ENCODE assay signal across 24 cellular contexts in the genomic region with DNA sequence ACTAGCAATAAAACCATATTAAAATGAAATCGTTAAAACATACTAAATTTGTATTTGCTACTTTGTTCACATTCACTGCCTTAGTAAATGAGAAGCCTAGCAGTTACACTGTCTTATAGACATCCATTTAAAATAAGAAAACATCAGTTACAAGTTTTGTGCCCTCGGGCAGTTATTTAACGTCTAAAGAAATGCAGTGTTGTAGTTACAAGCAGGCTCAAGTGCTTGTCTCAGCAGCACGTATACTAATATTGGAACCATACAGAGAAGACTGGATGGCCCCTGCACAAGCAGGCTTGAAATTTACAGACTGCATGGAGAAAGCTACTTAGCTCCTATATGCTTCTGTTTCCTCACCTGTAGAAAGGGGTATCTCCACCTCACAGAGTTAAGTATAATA.
DNase-seq lines count a peak whose midpoint lies in the region; ATAC-seq, FAIRE-seq and TF ChIP-seq lines count a peak whose summit lies in the region.
"Had no signal": no experiment of that assay in that cellular context is flagged by ENCODE, and none has a peak within 500 bp of the region (broad histone marks: within the 10 kb centered on the region; RNA-seq: fewer than 3 reads in every experiment).

No MANE protein-coding gene starts in this region.

- no peaks in the 10 kb centered on the region for H3K4me1 ChIP-seq in cardiac muscle cell (ENCODE audit: low read depth)
- H3K4me1 ChIP-seq in kidney (ENCODE audit: control insufficient read depth in 1 of 2, insufficient read depth in 1 of 2, low read depth in 1 of 2, low read length in 2 of 2) = no peaks in the 10 kb centered on the region

- H3K27me3 ChIP-seq in cardiac muscle cell = no peaks in the 10 kb centered on the region
- H3K27me3 ChIP-seq: BE2C, BLaER1 had no signal

- H3K36me3 ChIP-seq in cardiac muscle cell = peaks cover 10% of the 10 kb centered on the region
- 0 out of 2 replicates have a peak, but pooled peaks cover 12% of the 10 kb centered on the region for H3K36me3 ChIP-seq in SK-N-MC (ENCODE audit: insufficient read depth, low read length)
- peaks cover 2 to 7% of the 10 kb centered on the region in 2 donors for H3K36me3 ChIP-seq in kidney (ENCODE audit: control insufficient read depth in 1 of 2, insufficient read depth in 2 of 2, low read length in 2 of 2)
- H3K36me3 ChIP-seq: BE2C had no signal

- TF ChIP-seq CTCF in cardiac muscle cell (IDR thresholded peaks at IDR 0.05; ENCODE audit: low read depth, low read length) = no peak
- no peak for TF ChIP-seq CTCF in kidney (IDR thresholded peaks at IDR 0.05; ENCODE audit: borderline replicate concordance, extremely low read depth, insufficient read depth)

- intact Hi-C loops in Right ventricle myocardium inferior (cut with DNase I) = loop anchor here (5.0 to 10.0 kb wide), 2 partner anchors 62 to 84 kb away; no protein-coding TSS in a partner anchor
- intact Hi-C loops in kidney (cut with DNase I) = loop anchor here (10.0 kb wide), 1 partner anchor 72 kb away; no protein-coding TSS in a partner anchor

- no peak for FAIRE-seq in kidney (lab: Jason Lieb, UNC)
- FAIRE-seq: A204.1, GM12878, GM19239 had no signal

- H3K4me3 ChIP-seq in cardiac muscle cell = no peak overlapping the region
- peak overlapping the region; percentile 29 for H3K4me3 ChIP-seq in SK-N-MC
- H3K4me3 ChIP-seq in kidney (ENCODE audit: low read length in 2 of 2) = no peak overlapping the region
- H3K4me3 ChIP-seq: BLaER1, GM12878 had no signal

- no peak overlapping the region for H3K9ac ChIP-seq in SK-N-MC (ENCODE audit: insufficient read length)
- no peak overlapping the region for H3K9ac ChIP-seq in kidney (ENCODE audit: low read length in 2 of 2)
- H3K9ac ChIP-seq: BLaER1 had no signal

- H3K9me3 ChIP-seq in cardiac muscle cell (ENCODE audit: low read depth) (peaks cover 3% of the 10 kb centered on the region), SK-N-MC (ENCODE audit: low read depth, low read length) (no peaks in the 10 kb centered on the region), kidney (ENCODE audit: control insufficient read depth in 1 of 2, low read length in 2 of 2) (no peaks in the 10 kb centered on the region)
- H3K9me3 ChIP-seq: BE2C had no signal

- H3K27ac ChIP-seq in cardiac muscle cell = peak overlapping the region; percentile 13
- peak overlapping the region; percentile 76 for H3K27ac ChIP-seq in SK-N-MC
- no peak overlapping the region for H3K27ac ChIP-seq in kidney (ENCODE audit: low read depth in 2 of 2, low read length in 2 of 2)
- H3K27ac ChIP-seq: BLaER1 had no signal

- DNase-seq in cardiac muscle cell (ENCODE audit: low read depth in 1 of 2, low spot score in 1 of 2) (no peak), Right ventricle myocardium inferior (ENCODE audit: missing footprints) (no peak), SK-N-MC (ENCODE audit: low read depth, low spot score) (peak; percentile 91), kidney (no peak)
- DNase-seq in NK-92 treated with Interleukin-12 subunit alpha and Interleukin-12 subunit beta, amount 100 ng/mL, for 24 hours (lab: John Stamatoyannopoulos, UW) = no peak
- DNase-seq: 8988T; ACHN; BE2C; C1 segment of cervical spinal cord; CD4-positive, alpha-beta memory T cell; CD4-positive, CD25-positive, alpha-beta regulatory T cell; CD8-positive, alpha-beta memory T cell; COR-L47; DMS 273 treated with DMSO at 0.1 percent for 48 hours; DMS153; DMS53; DMS79; DND-41; EL; GDM1 had no signal

- ATAC-seq in Right ventricle myocardium inferior = no peak
- ATAC-seq: GM12878 had no signal

Comparison
In these comparisons a context has a peak if more than half of its experiments do, and no peak if none do; other contexts are left out.
1. H3K27ac ChIP-seq: peak in cardiac muscle cell (single experiment) and SK-N-MC (single experiment); none in kidney (0 of 2).